ENCODE assay signal across 7 cellular contexts in the genomic region with DNA sequence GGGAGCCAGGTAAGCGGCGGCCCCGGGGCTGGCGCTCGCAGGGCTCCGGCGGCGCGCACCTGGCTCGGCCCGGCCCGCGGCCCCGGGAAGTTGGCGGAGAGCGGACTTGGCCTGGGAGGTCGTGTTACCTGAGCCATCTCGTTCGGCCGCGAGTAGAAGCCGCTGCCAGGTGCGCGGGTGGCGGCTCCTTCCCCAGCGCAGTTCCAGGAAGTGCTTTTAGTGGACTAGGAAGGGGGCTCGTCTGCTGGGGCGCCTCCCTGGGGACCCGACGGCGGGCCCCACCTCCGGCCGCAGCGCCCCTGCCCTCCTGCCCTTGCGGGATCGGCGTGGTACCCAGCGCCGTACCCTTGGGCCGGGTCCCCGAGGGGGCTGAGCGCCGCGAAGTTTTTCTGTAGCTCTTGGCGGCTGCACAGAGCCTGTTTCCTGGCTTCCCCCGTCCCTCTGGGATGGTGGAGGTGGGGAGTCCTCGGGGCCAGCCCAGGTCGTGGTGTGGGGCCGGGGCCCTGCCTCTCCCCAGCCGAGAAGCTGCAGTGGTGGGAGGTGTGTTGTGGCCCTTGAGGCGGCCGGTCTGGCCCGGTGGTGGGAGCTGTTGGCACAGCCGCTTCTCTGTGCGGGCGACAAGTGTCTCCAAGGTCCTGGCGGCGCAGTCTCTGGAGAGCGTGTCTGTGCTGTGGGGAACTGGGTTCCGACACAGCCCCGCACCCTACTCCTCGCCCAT.
DNase-seq lines count a peak whose midpoint lies in the region; ATAC-seq, FAIRE-seq and TF ChIP-seq lines count a peak whose summit lies in the region.

No MANE protein-coding gene starts in this region.

- TF ChIP-seq CTCF in PC-3 (conservative IDR thresholded peaks at IDR 0.05; ENCODE audit: low read depth, low read length) (no peak), D721Med (IDR thresholded peaks at IDR 0.05; ENCODE audit: insufficient read depth, missing control alignments) (no peak)

- H3K9me3 Mint-ChIP-seq in naive B cell = no peaks in the 10 kb centered on the region

- H3K36me3 Mint-ChIP-seq in naive B cell = no peaks in the 10 kb centered on the region

- H3K9me3 ChIP-seq in PC-3 (ENCODE audit: low read length) (no peaks in the 10 kb centered on the region), ectodermal cell (ENCODE audit: control insufficient read depth, low read length) (no peaks in the 10 kb centered on the region)

- peak overlapping the region; percentile 27 to 93 (median 84) for H3K27ac Mint-ChIP-seq in naive B cell

- no peaks in the 10 kb centered on the region for H3K27me3 ChIP-seq in PC-3 (ENCODE audit: low read length)
- H3K27me3 ChIP-seq in ectodermal cell (ENCODE audit: control insufficient read depth, insufficient read depth, low read length, poor library complexity, severe bottlenecking) = peaks cover 39% of the 10 kb centered on the region

- H3K79me2 ChIP-seq in PC-3 (ENCODE audit: low read length) = no peaks in the 10 kb centered on the region

- peaks cover 4% of the 10 kb centered on the region; the same call in 1 of the 2 replicates for H3K4me1 ChIP-seq in PC-3 (ENCODE audit: insufficient read depth, low read length)
- H3K4me1 ChIP-seq in ectodermal cell (ENCODE audit: control insufficient read depth, insufficient read depth, low read length) = peaks cover 15% of the 10 kb centered on the region

- H3K36me3 ChIP-seq in PC-3 (ENCODE audit: low read depth, low read length) = no peaks in the 10 kb centered on the region
- H3K36me3 ChIP-seq in ectodermal cell (ENCODE audit: control insufficient read depth, insufficient read depth, low read length) = no peaks in the 10 kb centered on the region

- H2AFZ ChIP-seq in PC-3 (ENCODE audit: low read length) = peak overlapping the region; percentile 50; the same call in 1 of the 2 replicates

- CTCF ChIA-PET in PC-3 (lab: Charles Lee) = no interaction called here

- intact Hi-C loops in PC-3 (cut with micrococcal nuclease) = no loop called here

- H3K9ac ChIP-seq in PC-3 (ENCODE audit: low read length) = peak overlapping the region; percentile 20; the same call in 1 of the 2 replicates

- DNase-seq in PC-3 (peak; percentile 9), naive B cell (no peak), NCI-H2227 treated with DMSO at 0.1 percent for 48 hours (lab: John Stamatoyannopoulos, UW) (no peak), D721Med (ENCODE audit: insufficient read length, low spot score) (no peak)

- no peaks in the 10 kb centered on the region for H4K20me1 ChIP-seq in PC-3 (ENCODE audit: low read length)

- peak overlapping the region; percentile 81 to 95 (median 90) for H3K4me3 Mint-ChIP-seq in naive B cell

- POLR2A ChIA-PET in PC-3 (lab: Charles Lee; ENCODE audit: unreplicated experiment) = interaction anchor here (0.6 kb wide), 1 partner anchor 315 kb away, joined by 15 read pairs; no protein-coding TSS in a partner anchor

- BruUV-seq in PC-3 (replicated peaks; lab: Mats Ljungman, UMichigan) = no TSS peak

- H3K4me2 ChIP-seq in PC-3 (ENCODE audit: low read length) = peak overlapping the region; percentile 78

- WGBS in ectodermal cell, 2 experiments = 2 to 3% methylated on average over 62 of the region's 62 CpGs

- FAIRE-seq in D721Med (lab: Jason Lieb, UNC) = no peak

- peaks cover 54 to 61% (median 60%) of the 10 kb centered on the region in 3 donors for H3K4me1 Mint-ChIP-seq in naive B cell

- H3K4me3 ChIP-seq in PC-3 (ENCODE audit: low read length) (peak overlapping the region; percentile 66), ectodermal cell (ENCODE audit: insufficient read depth, low read depth, low read length) (peak overlapping the region; percentile 42)

- peak; percentile 25 for ATAC-seq in GM18909 (IDR thresholded peaks at IDR 0.05; ENCODE audit: poor library complexity, unreplicated experiment)
- ATAC-seq in HG02884 (IDR thresholded peaks at IDR 0.05; ENCODE audit: unreplicated experiment) = peak; percentile 24
- ATAC-seq in PC-3 = peak; percentile 37
- no peak for ATAC-seq in naive B cell (ENCODE audit: low read depth in 2 of 2)

- H3K27ac ChIP-seq in PC-3 (ENCODE audit: low read length) = no peak overlapping the region
- H3K27ac ChIP-seq in ectodermal cell (ENCODE audit: insufficient read depth, low read depth, low read length, poor library complexity, severe bottlenecking) = no peak overlapping the region

- no peaks in the 10 kb centered on the region for H3K27me3 Mint-ChIP-seq in naive B cell

- no peaks in the 10 kb centered on the region for H3K9me2 ChIP-seq in PC-3 (replicated peaks; ENCODE audit: low read length)

- no peaks in the 10 kb centered on the region for H3F3A ChIP-seq in PC-3 (ENCODE audit: low read length, unreplicated experiment)

Comparison
In these comparisons a context has a peak if more than half of its experiments do, and no peak if none do; other contexts are left out.
1. ATAC-seq: peak in GM18909 (single experiment), HG02884 (single experiment) and PC-3 (single experiment); none in naive B cell (0 of 2).